ENCODE assay signal across 21 cellular contexts in the genomic region with DNA sequence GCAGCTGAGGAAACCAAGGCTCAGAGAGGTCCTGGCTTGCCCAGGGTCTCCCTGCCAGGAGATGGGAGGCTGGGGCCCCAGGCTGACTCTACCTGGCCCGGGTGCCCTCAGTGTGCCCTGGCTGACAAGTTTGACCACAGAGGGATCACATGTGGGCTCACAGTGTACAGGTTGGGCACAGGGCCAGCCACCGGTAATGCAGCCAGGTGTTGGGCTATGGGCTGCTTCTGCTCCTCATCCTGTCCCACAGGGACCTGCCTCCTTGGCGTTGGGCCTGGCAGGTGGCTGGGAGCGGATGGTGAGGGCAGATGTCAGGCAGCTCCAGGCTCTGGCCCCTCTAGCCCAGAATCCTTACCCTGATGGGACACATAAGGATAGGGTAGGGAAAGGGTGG.
DNase-seq lines count a peak whose midpoint lies in the region; FAIRE-seq and TF ChIP-seq lines count a peak whose summit lies in the region.
"Had no signal": no experiment of that assay in that cellular context is flagged by ENCODE, and none has a peak within 500 bp of the region (broad histone marks: within the 10 kb centered on the region; RNA-seq: fewer than 3 reads in every experiment).

No MANE protein-coding gene starts in this region.

- H3K79me2 ChIP-seq in mesendoderm (ENCODE audit: control insufficient read depth, insufficient read depth, low read length): no peaks in the 10 kb centered on the region

- no peak overlapping the region for H3K56ac ChIP-seq in mesendoderm (ENCODE audit: low read length)

- H4K5ac ChIP-seq in mesendoderm (ENCODE audit: low read length): no peak overlapping the region

- DNase-seq in COLO668 (lab: John Stamatoyannopoulos, UW; ENCODE audit: unreplicated experiment) (peak; percentile 90), DMS153 treated with DMSO at 0.1 percent for 48 hours (lab: John Stamatoyannopoulos, UW; ENCODE audit: unreplicated experiment) (peak; percentile 33), NCI-H2171 (lab: John Stamatoyannopoulos, UW) (peak; percentile 70), kidney (peak; percentile 73), mesendoderm (no peak), NCI-H1048 (lab: John Stamatoyannopoulos, UW) (no peak)
- no peak for DNase-seq in activated CD4-positive, alpha-beta T cell treated with anti-CD3 and anti-CD28 coated beads, Interleukin-2, amount 10 ng/mL, durations not matched to agents 24 days and 14 days
- DNase-seq: activated effector memory CD4-positive, alpha-beta T cell treated with Interleukin-2 at 50 U/mL for 16 hours; AML-193; Kasumi-1; lower lobe of right lung; naive B cell; NCI-H1417 treated with DMSO at 0.1 percent for 48 hours; NCI-H748 treated with DMSO at 0.1 percent for 48 hours; Peyer's patch; stimulated activated CD4-positive, alpha-beta T cell treated with anti-CD3 and anti-CD28 coated beads, Interleukin-4, amount 100 ng/mL, for 24 hours had no signal

- H2BK120ac ChIP-seq in mesendoderm (ENCODE audit: low read depth, low read length): no peak overlapping the region

- H2BK15ac ChIP-seq in mesendoderm (replicated peaks; ENCODE audit: low read depth): no peak overlapping the region

- FAIRE-seq in kidney (lab: Jason Lieb, UNC): no peak
- FAIRE-seq: D721Med had no signal

- peaks cover 3% of the 10 kb centered on the region for H3K4me1 Mint-ChIP-seq in activated CD4-positive, alpha-beta T cell treated with anti-CD3 and anti-CD28 coated beads, Interleukin-2, amount 10 ng/mL, durations not matched to agents 24 days and 14 days
- H3K4me1 Mint-ChIP-seq: naive B cell had no signal

- H3K9me3 Mint-ChIP-seq in activated CD4-positive, alpha-beta T cell treated with anti-CD3 and anti-CD28 coated beads, Interleukin-2, amount 10 ng/mL, durations not matched to agents 24 days and 14 days: no peaks in the 10 kb centered on the region
- H3K9me3 Mint-ChIP-seq: dendritic cell treated with granulocyte-macrophage colony-stimulating factor and Interleukin-4, amounts not matched to agents 40 ng/mL and 50 ng/mL, for 4 days; naive B cell had no signal

- H3K36me3 Mint-ChIP-seq in activated CD4-positive, alpha-beta T cell treated with anti-CD3 and anti-CD28 coated beads, Interleukin-2, amount 10 ng/mL, durations not matched to agents 24 days and 14 days (ENCODE audit: low read depth): no peaks in the 10 kb centered on the region
- H3K36me3 Mint-ChIP-seq: naive B cell had no signal

- H3K9me3 ChIP-seq in kidney (ENCODE audit: control insufficient read depth in 1 of 2, low read length in 2 of 2): no peaks in the 10 kb centered on the region
- H3K9me3 ChIP-seq: lower lobe of right lung, Peyer's patch had no signal

- H3K4me3 ChIP-seq in kidney (ENCODE audit: low read length in 2 of 2): no peak overlapping the region
- no peak overlapping the region for H3K4me3 ChIP-seq in mesendoderm (ENCODE audit: low read length)
- H3K4me3 ChIP-seq: lower lobe of right lung, Peyer's patch, skin epidermis had no signal

- no peak overlapping the region for H4K8ac ChIP-seq in mesendoderm (ENCODE audit: low read depth, low read length)

- H3K27ac Mint-ChIP-seq in activated CD4-positive, alpha-beta T cell treated with anti-CD3 and anti-CD28 coated beads, Interleukin-2, amount 10 ng/mL, durations not matched to agents 24 days and 14 days: no peak overlapping the region
- H3K27ac Mint-ChIP-seq: dendritic cell treated with granulocyte-macrophage colony-stimulating factor and Interleukin-4, amounts not matched to agents 40 ng/mL and 50 ng/mL, for 4 days had no signal

- H3K9ac ChIP-seq in kidney (ENCODE audit: low read length in 2 of 2) (no peak overlapping the region), mesendoderm (ENCODE audit: low read length) (no peak overlapping the region)
- H3K9ac ChIP-seq: parathyroid adenoma had no signal

- H3K4me1 ChIP-seq in kidney (ENCODE audit: control insufficient read depth in 1 of 2, insufficient read depth in 1 of 2, low read depth in 1 of 2, low read length in 2 of 2) (no peaks in the 10 kb centered on the region), mesendoderm (ENCODE audit: control insufficient read depth, low read depth, low read length) (peaks cover 15% of the 10 kb centered on the region)
- H3K4me1 ChIP-seq: lower lobe of right lung, Peyer's patch had no signal

- H3K36me3 ChIP-seq in kidney (ENCODE audit: control insufficient read depth in 1 of 2, insufficient read depth in 2 of 2, low read length in 2 of 2) (no peaks in the 10 kb centered on the region), mesendoderm (ENCODE audit: control insufficient read depth, insufficient read depth, low read length) (no peaks in the 10 kb centered on the region)
- H3K36me3 ChIP-seq: lower lobe of right lung, Peyer's patch had no signal

- no peak overlapping the region for H2BK5ac ChIP-seq in mesendoderm (ENCODE audit: low read length)

- no peaks in the 10 kb centered on the region for H3K27me3 ChIP-seq in mesendoderm (ENCODE audit: insufficient read depth, low read length, poor library complexity)
- H3K27me3 ChIP-seq: Peyer's patch had no signal

- no peak overlapping the region for H3K18ac ChIP-seq in mesendoderm (ENCODE audit: low read length)

- TF ChIP-seq CTCF in kidney (IDR thresholded peaks at IDR 0.05; ENCODE audit: borderline replicate concordance, extremely low read depth, insufficient read depth): no peak

- WGBS in mesendoderm (ENCODE audit: extremely low coverage, insufficient coverage, low lambda C conversion rate): no CpG with 5 or more reads among the region's 4 CpGs

- no peak overlapping the region for H3K23ac ChIP-seq in mesendoderm (ENCODE audit: low read length)

- no peak overlapping the region for H2AK5ac ChIP-seq in mesendoderm (ENCODE audit: low read length)

- intact Hi-C loops in kidney (cut with DNase I): no loop called here
- intact Hi-C loops in activated CD4-positive, alpha-beta T cell treated with anti-CD3 and anti-CD28 coated beads, Interleukin-2, amount 10 ng/mL, durations not matched to agents 24 days and 14 days (cut with micrococcal nuclease): no loop called here

- no peaks in the 10 kb centered on the region for H3K79me1 ChIP-seq in mesendoderm (ENCODE audit: low read length)

- no peak overlapping the region for H3K4ac ChIP-seq in mesendoderm (ENCODE audit: low read depth, low read length)

- no peak overlapping the region for H3K4me3 Mint-ChIP-seq in activated CD4-positive, alpha-beta T cell treated with anti-CD3 and anti-CD28 coated beads, Interleukin-2, amount 10 ng/mL, durations not matched to agents 24 days and 14 days
- H3K4me3 Mint-ChIP-seq: dendritic cell treated with granulocyte-macrophage colony-stimulating factor and Interleukin-4, amounts not matched to agents 40 ng/mL and 50 ng/mL, for 4 days; naive B cell had no signal

- peaks cover 9% of the 10 kb centered on the region for H3K27me3 Mint-ChIP-seq in activated CD4-positive, alpha-beta T cell treated with anti-CD3 and anti-CD28 coated beads, Interleukin-2, amount 10 ng/mL, durations not matched to agents 24 days and 14 days

- H3K27ac ChIP-seq in kidney (ENCODE audit: low read depth in 2 of 2, low read length in 2 of 2) (no peak overlapping the region), mesendoderm (ENCODE audit: low read depth, low read length) (no peak overlapping the region)
- H3K27ac ChIP-seq: epithelial cell of prostate, lower lobe of right lung, parathyroid adenoma had no signal

- no peak overlapping the region for H3K4me2 ChIP-seq in mesendoderm (ENCODE audit: low read length)

Comparison
In these comparisons a context has a peak if more than half of its experiments do, and no peak if none do; other contexts are left out.
1. DNase-seq: peak in COLO668 (single experiment), DMS153 treated with DMSO at 0.1 percent for 48 hours (single experiment), NCI-H2171 (single experiment) and kidney (single experiment); none in mesendoderm (single experiment), NCI-H1048 (single experiment) and activated CD4-positive, alpha-beta T cell treated with anti-CD3 and anti-CD28 coated beads, Interleukin-2, amount 10 ng/mL, durations not matched to agents 24 days and 14 days (single experiment).